Comparison of ENCODE assay signal across 1 cellular context in the genomic region with DNA sequence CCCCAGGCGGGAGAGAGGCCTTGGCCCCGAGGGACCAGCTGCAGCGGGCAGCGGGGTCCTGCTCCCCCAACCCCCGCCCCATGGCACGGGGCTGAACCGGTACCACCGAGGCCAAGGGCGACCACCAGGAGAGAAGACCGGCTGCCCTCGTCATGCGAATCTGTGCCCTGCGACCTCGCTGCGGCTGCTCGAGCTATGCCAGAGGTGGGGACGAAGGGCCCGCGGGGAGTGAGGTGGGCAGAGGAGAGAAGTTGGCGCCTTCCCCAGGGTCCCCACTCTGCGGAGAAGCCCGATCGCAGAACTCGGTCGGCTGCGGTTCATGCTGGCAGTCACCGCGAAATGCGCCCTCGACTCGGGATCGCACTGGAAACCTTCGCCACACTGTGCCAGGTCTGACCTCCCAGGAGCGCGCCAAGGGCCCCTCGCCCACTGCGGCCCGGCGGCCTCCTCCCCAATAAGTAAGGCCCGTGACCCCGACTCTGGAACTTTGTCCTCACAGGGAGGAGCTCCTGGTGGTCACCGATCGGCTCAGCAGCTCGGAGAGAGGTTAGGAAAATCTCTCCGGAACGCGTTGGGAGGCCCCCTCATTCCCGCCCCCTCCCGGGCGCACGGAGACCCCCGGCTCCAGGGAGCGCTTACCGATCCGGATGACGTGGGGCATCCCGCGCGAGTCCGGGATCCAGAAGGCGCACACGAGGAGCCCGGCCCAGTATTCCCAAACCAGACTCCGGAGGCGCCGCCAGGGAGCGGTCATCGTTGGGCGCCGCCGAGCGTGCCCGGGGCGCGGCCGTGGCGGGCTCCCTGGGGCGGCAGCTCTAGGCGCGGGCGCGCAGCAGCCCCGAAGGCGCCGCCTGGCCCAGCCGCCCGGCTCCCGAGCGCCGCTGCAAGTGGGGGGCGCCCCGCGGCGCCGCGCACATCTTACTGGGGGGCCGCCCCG.
TF ChIP-seq lines count a peak whose summit lies in the region.

No MANE protein-coding gene starts in this region.

TF ChIP-seq in H1, 55 proteins besides CTCF, POLR2A, EP300 and RAD21 (continued from another document):
- TF ChIP-seq, protein P1, sequence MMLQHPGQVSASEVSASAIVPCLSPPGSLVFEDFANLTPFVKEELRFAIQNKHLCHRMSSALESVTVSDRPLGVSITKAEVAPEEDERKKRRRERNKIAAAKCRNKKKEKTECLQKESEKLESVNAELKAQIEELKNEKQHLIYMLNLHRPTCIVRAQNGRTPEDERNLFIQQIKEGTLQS (IDR thresholded peaks at IDR 0.05; ENCODE audit: insufficient read depth, low read depth, low read length): no peak
- no peak for TF ChIP-seq SRF (IDR thresholded peaks at IDR 0.05; ENCODE audit: low read depth, low read length)
- no peak for TF ChIP-seq JUN (IDR thresholded peaks at IDR 0.05; ENCODE audit: low read depth, low read length)
- TF ChIP-seq SUZ12 (IDR thresholded peaks at IDR 0.05; ENCODE audit: low read length): peak; percentile 95
- TF ChIP-seq GABPA (IDR thresholded peaks at IDR 0.05; ENCODE audit: borderline replicate concordance, insufficient read depth, low read length): 0 out of 2 replicates have a peak, but pooled peaks have one; percentile 1
- no peak for TF ChIP-seq KDM1A (IDR thresholded peaks at IDR 0.05; ENCODE audit: borderline replicate concordance, low read length)
- TF ChIP-seq CTBP2 (IDR thresholded peaks at IDR 0.05; ENCODE audit: borderline replicate concordance, insufficient read depth, insufficient read length, low read length): no peak
- TF ChIP-seq BACH1 (IDR thresholded peaks at IDR 0.05; ENCODE audit: low read length): 0 out of 2 replicates have a peak, but pooled peaks have one; percentile 18
- no peak for TF ChIP-seq RBBP5 (IDR thresholded peaks at IDR 0.05; ENCODE audit: borderline replicate concordance, low read depth, low read length)
- no peak for TF ChIP-seq TAF7 (optimal IDR thresholded peaks at IDR 0.05; ENCODE audit: borderline replicate concordance, low read depth, low read length)
- no peak for TF ChIP-seq TCF12 (IDR thresholded peaks at IDR 0.05; ENCODE audit: low read depth, low read length)
- no peak for TF ChIP-seq YY1 (IDR thresholded peaks at IDR 0.05; ENCODE audit: low read depth, low read length)
- TF ChIP-seq, protein P2, sequence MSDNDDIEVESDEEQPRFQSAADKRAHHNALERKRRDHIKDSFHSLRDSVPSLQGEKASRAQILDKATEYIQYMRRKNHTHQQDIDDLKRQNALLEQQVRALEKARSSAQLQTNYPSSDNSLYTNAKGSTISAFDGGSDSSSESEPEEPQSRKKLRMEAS (IDR thresholded peaks at IDR 0.05): no peak
- TF ChIP-seq BRCA1 (IDR thresholded peaks at IDR 0.05; ENCODE audit: low read depth, low read length): no peak
- no peak for TF ChIP-seq SP1 (IDR thresholded peaks at IDR 0.05; ENCODE audit: low read depth, low read length)
- TF ChIP-seq SP4 (IDR thresholded peaks at IDR 0.05; ENCODE audit: low read length): no peak
- TF ChIP-seq JUND (IDR thresholded peaks at IDR 0.05; ENCODE audit: low read length): no peak
- peak; percentile 66 for TF ChIP-seq RNF2 (IDR thresholded peaks at IDR 0.05; ENCODE audit: borderline replicate concordance, low read depth, low read length, missing control alignments, poor library complexity, severe bottlenecking)
- TF ChIP-seq ASH2L (IDR thresholded peaks at IDR 0.05; ENCODE audit: low read length): peak; percentile 30
- no peak for TF ChIP-seq BCL11A (IDR thresholded peaks at IDR 0.05; ENCODE audit: low read depth in 2 of 2, low read length in 2 of 2)
- no peak for TF ChIP-seq FOSL1 (IDR thresholded peaks at IDR 0.05; ENCODE audit: insufficient read depth, low read depth, low read length)
- TF ChIP-seq EZH2 (IDR thresholded peaks at IDR 0.05; ENCODE audit: low read depth, low read length, severe bottlenecking): peak; percentile 97
